In the genomic region with DNA sequence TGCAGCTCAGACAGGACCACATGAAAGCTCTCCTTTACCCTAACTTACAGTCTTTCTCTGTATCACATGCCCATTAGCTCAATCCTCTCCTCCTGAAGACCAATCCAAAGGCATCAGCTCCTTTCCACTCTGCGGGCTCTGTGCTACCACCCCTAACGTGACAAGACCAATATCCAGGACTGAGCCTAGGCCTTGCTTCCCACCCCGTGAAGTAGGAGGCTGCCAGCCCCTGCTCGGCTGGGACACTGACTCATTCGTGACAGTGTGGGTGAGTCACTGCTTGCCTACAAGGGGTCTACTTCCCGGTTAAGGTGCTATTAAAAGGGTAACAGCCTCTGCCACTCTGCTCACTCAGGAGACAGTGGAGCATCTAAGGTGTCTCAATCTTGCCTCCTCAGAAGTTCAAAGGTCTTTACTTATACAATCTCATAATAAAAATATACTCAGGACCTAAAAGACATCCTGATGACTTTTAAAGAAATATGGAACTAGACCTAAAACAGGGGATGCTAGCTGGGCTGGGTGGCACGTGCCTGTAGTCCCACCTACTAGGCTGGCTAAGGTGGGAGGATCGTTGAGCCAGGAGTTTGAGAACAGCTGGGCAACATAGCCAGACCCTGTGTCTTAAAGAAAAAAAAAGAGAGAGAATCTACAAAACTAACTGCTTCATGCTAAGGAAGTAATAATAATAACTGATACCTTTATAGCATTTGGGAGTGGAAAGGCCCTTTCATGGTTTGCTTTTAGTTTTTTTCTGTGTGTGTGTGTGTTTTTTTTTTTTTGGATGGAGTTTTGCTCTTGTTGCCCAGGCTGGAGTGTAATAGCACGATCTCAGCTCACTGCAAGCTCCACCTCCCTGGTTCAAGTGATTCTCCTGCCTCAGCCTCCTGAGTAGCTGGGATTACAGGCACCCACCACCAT, we compare ENCODE assay signal across 8 cellular contexts. TPM values are rescaled to one million over a fixed set of nuclear protein-coding genes. Genes with fewer than 3 reads are reported as not detected.
DNase-seq lines count a peak whose midpoint lies in the region; TF ChIP-seq lines count a peak whose summit lies in the region.

No MANE protein-coding gene starts in this region.

- no peaks in the 10 kb centered on the region for H3K9me3 Mint-ChIP-seq in osteocyte (ENCODE audit: unreplicated experiment)

- no peak for TF ChIP-seq EP300 in stomach (IDR thresholded peaks at IDR 0.05)

- peaks cover 26% of the 10 kb centered on the region for H3K4me1 Mint-ChIP-seq in osteocyte (ENCODE audit: unreplicated experiment)

- H3K27me3 Mint-ChIP-seq in osteocyte (ENCODE audit: unreplicated experiment): no peaks in the 10 kb centered on the region

- peaks cover 0 to 5% (median 0%) of the 10 kb centered on the region in 3 donors for H3K27me3 ChIP-seq in stomach

- H3K4me1 ChIP-seq in stomach: peaks cover 0 to 29% (median 4%) of the 10 kb centered on the region in 4 donors

- H3K4me3 ChIP-seq in coronary artery: no peak overlapping the region
- no peak overlapping the region for H3K4me3 ChIP-seq in stomach

- H3K9me3 ChIP-seq in stomach: no peaks in the 10 kb centered on the region

- TF ChIP-seq CTCF in coronary artery (IDR thresholded peaks at IDR 0.05) (no peak), osteocyte (IDR thresholded peaks at IDR 0.05) (no peak), stomach (IDR thresholded peaks at IDR 0.05) (no peak)

- H3K4me3 Mint-ChIP-seq in osteocyte (ENCODE audit: unreplicated experiment): no peak overlapping the region

- WGBS in stomach, 5 donors: 54 to 71% (median 65%) methylated on average over 9 of the region's 9 CpGs

- no peaks in the 10 kb centered on the region for H3K36me3 ChIP-seq in stomach

- DNase-seq in CD1c-positive myeloid dendritic cell (ENCODE audit: extremely low spot score): peak; percentile 89
- peak; percentile 85 for DNase-seq in NOMO-1 treated with DMSO at 0.1 percent for 48 hours (lab: John Stamatoyannopoulos, UW; ENCODE audit: unreplicated experiment)
- DNase-seq in coronary artery (ENCODE audit: low spot score): peak; percentile 92
- DNase-seq in osteocyte (ENCODE audit: extremely low spot score, unreplicated experiment): no peak
- no peak for DNase-seq in effector CD8-positive, alpha-beta T cell (lab: John Stamatoyannopoulos, UW)
- DNase-seq in stomach: no peak
- DNase-seq in effector CD4-positive, alpha-beta T cell: no peak
- no peak for DNase-seq in OCI-M1 (lab: John Stamatoyannopoulos, UW)

- H3K27ac ChIP-seq in coronary artery (peak overlapping the region; percentile 79 to 88), stomach (peak overlapping the region in 2 of 5 donors; percentile 12 to 32)

- peak overlapping the region; percentile 59 for H3K27ac Mint-ChIP-seq in osteocyte (ENCODE audit: unreplicated experiment)

- intact Hi-C loops in stomach (cut with DNase I; ENCODE audit: low total_unique reads): no loop called here

- no peak for TF ChIP-seq POLR2A in stomach (IDR thresholded peaks at IDR 0.05)

- H3K36me3 Mint-ChIP-seq in osteocyte (ENCODE audit: unreplicated experiment): no peaks in the 10 kb centered on the region

RNA-seq across cellular contexts. Expression of a gene that starts 55.0 kb away (rescaled TPM):
- total RNA-seq in osteocyte: 27.9 and 34.2 TPM in 2 replicates
- 100 to 1,000 TPM in 1 of 5 donors, 10 to 100 TPM in 2, 1 to 10 TPM in 1, not detected in 1; 9.4 to 352 (median 16.3) TPM for total RNA-seq in stomach
- polyA plus RNA-seq in stomach: 1 to 10 TPM; 4.4 to 9.1 (median 6.1) TPM

Comparison
In these comparisons a context has a peak if more than half of its experiments do, and no peak if none do; other contexts are left out.
1. DNase-seq: peak in CD1c-positive myeloid dendritic cell (single experiment), NOMO-1 treated with DMSO at 0.1 percent for 48 hours (single experiment) and coronary artery (single experiment); none in osteocyte (single experiment), effector CD8-positive, alpha-beta T cell (single experiment), stomach (single experiment), effector CD4-positive, alpha-beta T cell (single experiment) and OCI-M1 (single experiment).